16 cellular contexts compared by ENCODE assay signal in genomic region chr7:116172353-116172752, GRCh38. TPM values are rescaled to one million over a fixed set of nuclear protein-coding genes. Genes with fewer than 3 reads are reported as not detected.
DNase-seq lines count a peak whose midpoint lies in the region; ATAC-seq, FAIRE-seq and TF ChIP-seq lines count a peak whose summit lies in the region.
"Had no signal": no experiment of that assay in that cellular context is flagged by ENCODE, and none has a peak within 500 bp of the region (broad histone marks: within the 10 kb centered on the region; RNA-seq: fewer than 3 reads in every experiment).

No MANE protein-coding gene starts in this region.

- H3K9me3 Mint-ChIP-seq in mesothelial cell of epicardium: peaks cover 11% of the 10 kb centered on the region
- H3K9me3 Mint-ChIP-seq: T-helper 1 cell treated with Interleukin-12 subunit alpha and Interleukin-12 subunit beta and Interleukin-4 antibody, amounts not matched to agents 30 μg/mL and 1 μg/mL, for 36 hours had no signal

- peaks cover 14% of the 10 kb centered on the region for H3K4me1 ChIP-seq in adipocyte (ENCODE audit: control insufficient read depth, insufficient read depth, low read length)
- H3K4me1 ChIP-seq in keratinocyte (ENCODE audit: control insufficient read depth, extremely low read depth, insufficient read depth, low read length): peaks cover 23% of the 10 kb centered on the region
- H3K4me1 ChIP-seq: BLaER1, Peyer's patch had no signal

- no peak overlapping the region for H3K4me2 ChIP-seq in keratinocyte (ENCODE audit: control insufficient read depth, extremely low read depth, insufficient read depth, low read depth, low read length)
- H3K4me2 ChIP-seq: BLaER1 had no signal

- no peaks in the 10 kb centered on the region for H3K27me3 Mint-ChIP-seq in mesothelial cell of epicardium (ENCODE audit: low read depth)

- TF ChIP-seq CTCF in HFF-Myc (IDR thresholded peaks at IDR 0.05; ENCODE audit: low read depth, low read length, missing control alignments): no peak
- no peak for TF ChIP-seq CTCF in keratinocyte (optimal IDR thresholded peaks at IDR 0.05 in 1 of 3, IDR thresholded peaks at IDR 0.05 in 1 of 3, conservative IDR thresholded peaks at IDR 0.05 in 1 of 3; ENCODE audit: extremely low read depth in 1 of 3, insufficient read depth in 2 of 3, low read length in 3 of 3)
- no peak for TF ChIP-seq CTCF in mesothelial cell of epicardium (IDR thresholded peaks at IDR 0.05; ENCODE audit: unreplicated experiment)
- TF ChIP-seq CTCF in WERI-Rb-1 (IDR thresholded peaks at IDR 0.05; ENCODE audit: low read depth, low read length): no peak

- H2AFZ ChIP-seq in keratinocyte (ENCODE audit: control insufficient read depth, low read length): no peak overlapping the region

- H3K27me3 ChIP-seq in adipocyte (replicated peaks; ENCODE audit: control insufficient read depth, insufficient read depth, low read length) (no peaks in the 10 kb centered on the region), keratinocyte (ENCODE audit: control insufficient read depth, extremely low read depth, insufficient read depth, low read length) (no peaks in the 10 kb centered on the region), WERI-Rb-1 (ENCODE audit: insufficient read depth, low read depth, severe bottlenecking) (no peaks in the 10 kb centered on the region)
- H3K27me3 ChIP-seq: BLaER1, Peyer's patch had no signal

- DNase-seq in EH (ENCODE audit: low read depth) (peak; percentile 34), HFF-Myc (ENCODE audit: extremely low read depth, low read depth) (peak; percentile 27), adipocyte (ENCODE audit: low read depth) (peak; percentile 28), keratinocyte (ENCODE audit: low read depth, low spot score) (no peak), mesothelial cell of epicardium (ENCODE audit: low spot score in 2 of 2, unreplicated experiment in 2 of 2) (no peak), WERI-Rb-1 (no peak)
- DNase-seq: H7, NCI-H1048, Peyer's patch, Right ventricle myocardium superior had no signal

- H3K4me3 Mint-ChIP-seq in mesothelial cell of epicardium: no peak overlapping the region
- H3K4me3 Mint-ChIP-seq: T-helper 1 cell treated with Interleukin-12 subunit alpha and Interleukin-12 subunit beta and Interleukin-4 antibody, amounts not matched to agents 30 μg/mL and 1 μg/mL, for 36 hours had no signal

- H3K4me1 Mint-ChIP-seq in mesothelial cell of epicardium: peaks cover 21% of the 10 kb centered on the region

- peaks cover 4% of the 10 kb centered on the region for H3K9me3 ChIP-seq in adipocyte (ENCODE audit: control insufficient read depth, low read length)
- H3K9me3 ChIP-seq in keratinocyte (ENCODE audit: control insufficient read depth, low read depth, low read length): no peaks in the 10 kb centered on the region
- no peaks in the 10 kb centered on the region for H3K9me3 ChIP-seq in WERI-Rb-1 (ENCODE audit: severe bottlenecking)
- H3K9me3 ChIP-seq: Peyer's patch had no signal

- H3K36me3 ChIP-seq in adipocyte (ENCODE audit: control insufficient read depth, insufficient read depth, low read length, severe bottlenecking) (no peaks in the 10 kb centered on the region), keratinocyte (ENCODE audit: control insufficient read depth in 2 of 2, extremely low read depth in 1 of 2, insufficient read depth in 2 of 2, low read length in 2 of 2) (no peaks in the 10 kb centered on the region), WERI-Rb-1 (no peaks in the 10 kb centered on the region)
- H3K36me3 ChIP-seq: BLaER1, Peyer's patch had no signal

- dilution Hi-C loops in keratinocyte (cut with MboI; ENCODE audit: extremely low pct_ligation_motif_present, low sequenced_read_pairs): no loop called here

- peaks cover 9% of the 10 kb centered on the region for H3K36me3 Mint-ChIP-seq in mesothelial cell of epicardium

- no peak for FAIRE-seq in keratinocyte (lab: Jason Lieb, UNC)
- FAIRE-seq: GM19239 had no signal

- H3K27ac ChIP-seq in keratinocyte (ENCODE audit: control insufficient read depth, insufficient read depth, low read length) (no peak overlapping the region), WERI-Rb-1 (no peak overlapping the region)
- H3K27ac ChIP-seq: BLaER1, Peyer's patch had no signal

- H3K4me3 ChIP-seq in HFF-Myc (replicated peaks; ENCODE audit: low read depth, low read length): no peak overlapping the region
- H3K4me3 ChIP-seq in adipocyte (ENCODE audit: low read length): no peak overlapping the region
- H3K4me3 ChIP-seq in keratinocyte (ENCODE audit: control insufficient read depth in 2 of 3, extremely low read depth in 1 of 3, insufficient read depth in 2 of 3, low read depth in 1 of 3, low read length in 3 of 3): no peak overlapping the region
- no peak overlapping the region for H3K4me3 ChIP-seq in WERI-Rb-1 (ENCODE audit: low read depth, low read length)
- H3K4me3 ChIP-seq: BLaER1, K562, Peyer's patch had no signal

- no peaks in the 10 kb centered on the region for H3K9me1 ChIP-seq in keratinocyte (ENCODE audit: control insufficient read depth, extremely low read depth, insufficient read depth, low read length)

- H3K9ac ChIP-seq in adipocyte (ENCODE audit: low read length) (no peak overlapping the region), keratinocyte (ENCODE audit: control insufficient read depth, extremely low read depth, insufficient read depth, low read length) (peak overlapping the region; percentile 26)
- H3K9ac ChIP-seq: BLaER1 had no signal

- ATAC-seq in HG02571 (IDR thresholded peaks at IDR 0.05; ENCODE audit: unreplicated experiment): no peak
- no peak for ATAC-seq in HG03520 (IDR thresholded peaks at IDR 0.05; ENCODE audit: unreplicated experiment)

- H3K27ac Mint-ChIP-seq in mesothelial cell of epicardium: no peak overlapping the region
- H3K27ac Mint-ChIP-seq: T-helper 1 cell treated with Interleukin-12 subunit alpha and Interleukin-12 subunit beta and Interleukin-4 antibody, amounts not matched to agents 30 μg/mL and 1 μg/mL, for 36 hours had no signal

- H4K20me1 ChIP-seq in keratinocyte (ENCODE audit: control insufficient read depth, extremely low read depth, insufficient read depth, low read length): no peaks in the 10 kb centered on the region
- H4K20me1 ChIP-seq: BLaER1 had no signal

- H3K79me2 ChIP-seq in keratinocyte (ENCODE audit: control insufficient read depth, insufficient read depth, low read length): no peaks in the 10 kb centered on the region

RNA-seq across cellular contexts. Expression of gene TES, which starts 38.0 kb away (rescaled TPM):
- 142 to 187 TPM (median 173 TPM) in 3 replicates for polyA plus RNA-seq in keratinocyte
- 123 TPM for polyA plus RNA-seq in keratinocyte (2011; ENCODE audit: low read depth)
- polyA plus RNA-seq in keratinocyte (2011; cell fraction: cytosol; rRNA removed): 103 and 173 TPM in 2 replicates
- polyA plus RNA-seq in keratinocyte (2011; cell fraction: nucleus; rRNA removed): 185 and 224 TPM in 2 replicates
- polyA plus RNA-seq in keratinocyte (2012; ENCODE audit: low replicate concordance): 78.6 and 92.7 TPM in 2 replicates
- polyA minus RNA-seq in keratinocyte: 78.7 to 141 TPM (median 137 TPM) in 3 replicates
- 104 TPM for polyA minus RNA-seq in keratinocyte (2011; cell fraction: cytosol; rRNA and poly(A)+ RNA removed)
- 112 and 181 TPM in 2 replicates for polyA minus RNA-seq in keratinocyte (2011; cell fraction: nucleus; rRNA and poly(A)+ RNA removed)
- total RNA-seq in mesothelial cell of epicardium: 131 to 146 TPM (median 137 TPM) in 3 replicates

Comparison
In these comparisons a context has a peak if more than half of its experiments do, and no peak if none do; other contexts are left out.
1. DNase-seq: peak in EH (single experiment), HFF-Myc (single experiment) and adipocyte (single experiment); none in keratinocyte (single experiment), mesothelial cell of epicardium (0 of 2) and WERI-Rb-1 (single experiment).